In genomic region chrX:53939127-53939526, GRCh38 we compare ENCODE assay signal across 20 cellular contexts.
A peak's percentile ranks its signal among the peaks of the same experiment; 100 is the strongest.
DNase-seq lines count a peak whose midpoint lies in the region; ATAC-seq and TF ChIP-seq lines count a peak whose summit lies in the region.
"Had no signal": no experiment of that assay in that cellular context is flagged by ENCODE, and none has a peak within 500 bp of the region (broad histone marks: within the 10 kb centered on the region; RNA-seq: fewer than 3 reads in every experiment).

No MANE protein-coding gene starts in this region.

- TF ChIP-seq CTCF in vagina (IDR thresholded peaks at IDR 0.05) = no peak

- peak; percentile 62 to 71 for DNase-seq in AML-193 (lab: John Stamatoyannopoulos, UW)
- DNase-seq in CD8-positive, alpha-beta memory T cell = no peak
- peak; percentile 79 to 82 for DNase-seq in NOMO-1 (lab: John Stamatoyannopoulos, UW; ENCODE audit: unreplicated experiment in 2 of 2)
- DNase-seq in effector memory CD8-positive, alpha-beta T cell = no peak
- DNase-seq in vagina (ENCODE audit: extremely low spot score in 2 of 2) = no peak
- DNase-seq in NCI-H526 treated with DMSO at 0.1 percent for 48 hours (lab: John Stamatoyannopoulos, UW) = no peak
- DNase-seq in NCI-H524 (lab: John Stamatoyannopoulos, UW) = no peak
- DNase-seq: activated CD4-positive, alpha-beta T cell treated with anti-CD3 and anti-CD28 coated beads, Interleukin-2, amount 50 U/mL, for 4 hours; activated T-cell treated with anti-CD3 and anti-CD28 coated beads, Interleukin-2, amount 50 U/mL, for 4 hours; colonic mucosa; DMS79 treated with DMSO at 0.1 percent for 48 hours; H7; NCI-H1417; NCI-H2107; NCI-H526; SJCRH30; small intestine; stimulated activated naive CD4-positive, alpha-beta T cell treated with Interleukin-2 at 50 U/mL for 16 hours had no signal

- H3K27ac Mint-ChIP-seq in CD8-positive, alpha-beta memory T cell = peak overlapping the region in 5 of 8 donors; percentile 8 to 62 (median 28)
- H3K27ac Mint-ChIP-seq in effector memory CD8-positive, alpha-beta T cell = peak overlapping the region; percentile 52 to 89
- H3K27ac Mint-ChIP-seq: WTC11 had no signal

- H3K4me1 ChIP-seq in CD8-positive, alpha-beta memory T cell (ENCODE audit: insufficient read depth, low read length) = no peaks in the 10 kb centered on the region
- H3K4me1 ChIP-seq in vagina = no peaks in the 10 kb centered on the region
- H3K4me1 ChIP-seq: colonic mucosa, SJCRH30 had no signal

- no peak overlapping the region for H3K27ac ChIP-seq in CD8-positive, alpha-beta memory T cell (ENCODE audit: low read depth, low read length)
- H3K27ac ChIP-seq in vagina = no peak overlapping the region
- H3K27ac ChIP-seq: colonic mucosa, SJCRH30 had no signal

- no peaks in the 10 kb centered on the region for H3K9me3 ChIP-seq in CD8-positive, alpha-beta memory T cell (ENCODE audit: low read length)
- no peaks in the 10 kb centered on the region for H3K9me3 ChIP-seq in vagina
- H3K9me3 ChIP-seq: colonic mucosa, SJCRH30 had no signal

- peaks cover 0 to 12% of the 10 kb centered on the region in 2 donors for H3K27me3 Mint-ChIP-seq in CD8-positive, alpha-beta memory T cell
- H3K27me3 Mint-ChIP-seq in effector memory CD8-positive, alpha-beta T cell = no peaks in the 10 kb centered on the region

- H3K9me3 Mint-ChIP-seq in CD8-positive, alpha-beta memory T cell = no peaks in the 10 kb centered on the region
- no peaks in the 10 kb centered on the region for H3K9me3 Mint-ChIP-seq in effector memory CD8-positive, alpha-beta T cell
- H3K9me3 Mint-ChIP-seq: activated T-cell treated with anti-CD3 and anti-CD28 coated beads, Interleukin-2, amount 50 U/mL, for 4 hours; WTC11 had no signal

- peaks cover 12 to 18% (median 18%) of the 10 kb centered on the region in 3 donors for H3K4me1 Mint-ChIP-seq in CD8-positive, alpha-beta memory T cell
- peaks cover 13 to 17% of the 10 kb centered on the region in 2 donors for H3K4me1 Mint-ChIP-seq in effector memory CD8-positive, alpha-beta T cell (ENCODE audit: low read depth in 2 of 2)
- H3K4me1 Mint-ChIP-seq: WTC11 had no signal

- no peak for TF ChIP-seq POLR2A in vagina (IDR thresholded peaks at IDR 0.05)

- H3K36me3 Mint-ChIP-seq in CD8-positive, alpha-beta memory T cell = peaks cover 0 to 75% (median 12%) of the 10 kb centered on the region in 3 donors
- peaks cover 20% of the 10 kb centered on the region for H3K36me3 Mint-ChIP-seq in effector memory CD8-positive, alpha-beta T cell (ENCODE audit: insufficient read depth)

- ATAC-seq in effector memory CD8-positive, alpha-beta T cell (replicated peaks) = no peak
- ATAC-seq in GM18909 (IDR thresholded peaks at IDR 0.05; ENCODE audit: poor library complexity, unreplicated experiment) = no peak
- ATAC-seq: activated T-cell treated with anti-CD3 and anti-CD28 coated beads, Interleukin-2, amount 50 U/mL, for 4 hours; WTC11 had no signal

- no peak overlapping the region for H3K4me3 Mint-ChIP-seq in CD8-positive, alpha-beta memory T cell
- no peak overlapping the region for H3K4me3 Mint-ChIP-seq in effector memory CD8-positive, alpha-beta T cell
- H3K4me3 Mint-ChIP-seq: activated T-cell treated with anti-CD3 and anti-CD28 coated beads, Interleukin-2, amount 50 U/mL, for 4 hours; WTC11 had no signal

- H3K27me3 ChIP-seq in CD8-positive, alpha-beta memory T cell (ENCODE audit: insufficient read depth, low read length, poor library complexity, severe bottlenecking) = no peaks in the 10 kb centered on the region
- H3K27me3 ChIP-seq in vagina = no peaks in the 10 kb centered on the region
- H3K27me3 ChIP-seq: colonic mucosa, SJCRH30 had no signal

- CTCF ChIA-PET in CD8-positive, alpha-beta memory T cell (lab: Charles Lee) = no interaction called here

- peaks cover 6% of the 10 kb centered on the region for H3K36me3 ChIP-seq in CD8-positive, alpha-beta memory T cell (ENCODE audit: insufficient read depth, low read length)
- H3K36me3 ChIP-seq in vagina = peaks cover 0 to 27% of the 10 kb centered on the region in 2 donors
- H3K36me3 ChIP-seq: colonic mucosa, SJCRH30 had no signal

- POLR2A ChIA-PET in CD8-positive, alpha-beta memory T cell (lab: Charles Lee) = no interaction called here

- H3K4me3 ChIP-seq in CD8-positive, alpha-beta memory T cell (ENCODE audit: low read length) = no peak overlapping the region
- H3K4me3 ChIP-seq in vagina = no peak overlapping the region
- H3K4me3 ChIP-seq: colonic mucosa, SJCRH30 had no signal

- intact Hi-C loops in vagina (cut with DNase I) = no loop called here

Comparison
In these comparisons a context has a peak if more than half of its experiments do, and no peak if none do; other contexts are left out.
1. DNase-seq: peak in AML-193 (2 of 2) and NOMO-1 (2 of 2); none in CD8-positive, alpha-beta memory T cell (0 of 5), effector memory CD8-positive, alpha-beta T cell (0 of 3), vagina (0 of 2), NCI-H526 treated with DMSO at 0.1 percent for 48 hours (single experiment) and NCI-H524 (0 of 2).